Comparison of ENCODE assay signal across 8 cellular contexts in genomic region chr22:42091446-42091764, GRCh38. TPM values are rescaled to one million over a fixed set of nuclear protein-coding genes. Genes with fewer than 3 reads are reported as not detected.
DNase-seq lines count a peak whose midpoint lies in the region; ATAC-seq and TF ChIP-seq lines count a peak whose summit lies in the region.

No MANE protein-coding gene starts in this region.

- peaks cover 0 to 19% (median 9%) of the 10 kb centered on the region in 9 donors for H3K36me3 ChIP-seq in heart right ventricle
- H3K36me3 ChIP-seq in mesendoderm (ENCODE audit: control insufficient read depth, insufficient read depth, low read length): peaks cover 2% of the 10 kb centered on the region

- peak overlapping the region; percentile 15 for H3K18ac ChIP-seq in mesendoderm (ENCODE audit: low read length)

- no peak overlapping the region for H4K8ac ChIP-seq in mesendoderm (ENCODE audit: low read depth, low read length)

- peaks cover 0 to 5% (median 0%) of the 10 kb centered on the region in 11 donors for H3K9me3 ChIP-seq in heart right ventricle

- TF ChIP-seq CTCF in heart right ventricle (IDR thresholded peaks at IDR 0.05) (no peak), brain (conservative IDR thresholded peaks at IDR 0.05) (no peak)

- no peak for DNase-seq in heart right ventricle
- no peak for DNase-seq in Right ventricle myocardium inferior (ENCODE audit: missing footprints)
- DNase-seq in mesendoderm: no peak
- no peak for DNase-seq in NCI-H446 (lab: John Stamatoyannopoulos, UW)
- no peak for DNase-seq in activated CD8-positive, alpha-beta memory T cell treated with anti-CD3 and anti-CD28 coated beads, Interleukin-2, amount 50 U/mL, for 4 hours

- peak overlapping the region; percentile 98 to 100 (median 98) for H3K4me3 Mint-ChIP-seq in brain

- peaks cover 10% of the 10 kb centered on the region for H3K79me1 ChIP-seq in mesendoderm (ENCODE audit: low read length)

- peak overlapping the region; percentile 82 for H3K9ac ChIP-seq in mesendoderm (ENCODE audit: low read length)

- H3K4me1 Mint-ChIP-seq in brain: peaks cover 50% of the 10 kb centered on the region

- peak overlapping the region; percentile 69 to 100 (median 98) for H3K27ac ChIP-seq in heart right ventricle
- H3K27ac ChIP-seq in mesendoderm (ENCODE audit: low read depth, low read length): no peak overlapping the region

- peaks cover 75% of the 10 kb centered on the region for H3K36me3 Mint-ChIP-seq in brain

- peaks cover 7% of the 10 kb centered on the region for H3K27me3 Mint-ChIP-seq in brain

- H3K79me2 ChIP-seq in mesendoderm (ENCODE audit: control insufficient read depth, insufficient read depth, low read length): peaks cover 12% of the 10 kb centered on the region

- H3K27me3 ChIP-seq in heart right ventricle (no peaks in the 10 kb centered on the region), mesendoderm (ENCODE audit: insufficient read depth, low read length, poor library complexity) (no peaks in the 10 kb centered on the region)

- H3K23ac ChIP-seq in mesendoderm (ENCODE audit: low read length): no peak overlapping the region

- H3K56ac ChIP-seq in mesendoderm (ENCODE audit: low read length): peak overlapping the region; percentile 92

- peak overlapping the region; percentile 91 for H3K4me2 ChIP-seq in mesendoderm (ENCODE audit: low read length)

- H2BK5ac ChIP-seq in mesendoderm (ENCODE audit: low read length): no peak overlapping the region

- peak overlapping the region; percentile 33 to 100 (median 89) for H3K4me3 ChIP-seq in heart right ventricle
- peak overlapping the region; percentile 53 for H3K4me3 ChIP-seq in mesendoderm (ENCODE audit: low read length)

- WGBS in heart right ventricle, 2 donors: 23% methylated on average over 7 of the region's 7 CpGs
- WGBS in mesendoderm (ENCODE audit: extremely low coverage, insufficient coverage, low lambda C conversion rate): no CpG with 5 or more reads among the region's 7 CpGs

- H2BK120ac ChIP-seq in mesendoderm (ENCODE audit: low read depth, low read length): no peak overlapping the region

- ATAC-seq in heart right ventricle (peak in 1 of 8 donors; percentile 2), Right ventricle myocardium inferior (no peak), HG02763 (IDR thresholded peaks at IDR 0.05; ENCODE audit: unreplicated experiment) (no peak), GM19035 (IDR thresholded peaks at IDR 0.05; ENCODE audit: unreplicated experiment) (no peak)

- H3K9me3 Mint-ChIP-seq in brain: peaks cover 22 to 60% (median 37%) of the 10 kb centered on the region in 5 experiments

- intact Hi-C loops in heart right ventricle (cut with DNase I) (loop anchor here in 9 of 10 donors (2.0 to 10.0 kb wide), 5 partner anchors 341 to 347 kb away; partner anchors contain the start of gene NFAM1 (in 2 of the 9)), Right ventricle myocardium inferior (cut with DNase I) (loop anchor here (5.0 kb wide), 3 partner anchors 181 to 461 kb away; partner anchors contain the start of genes SERHL2 and TCF20)

- peak overlapping the region; percentile 98 to 100 (median 100) for H3K27ac Mint-ChIP-seq in brain

- H3K4me1 ChIP-seq in heart right ventricle: peaks cover 6 to 40% (median 34%) of the 10 kb centered on the region in 9 donors
- H3K4me1 ChIP-seq in mesendoderm (ENCODE audit: control insufficient read depth, low read depth, low read length): no peaks in the 10 kb centered on the region

- H3K4ac ChIP-seq in mesendoderm (ENCODE audit: low read depth, low read length): no peak overlapping the region

- no peak overlapping the region for H2BK15ac ChIP-seq in mesendoderm (replicated peaks; ENCODE audit: low read depth)

- no peak overlapping the region for H4K5ac ChIP-seq in mesendoderm (ENCODE audit: low read length)

- no peak overlapping the region for H2AK5ac ChIP-seq in mesendoderm (ENCODE audit: low read length)

RNA-seq across cellular contexts. Expression of gene NDUFA6, which starts 0.8 kb away (rescaled TPM):
- total RNA-seq in heart right ventricle (100 to 1,000 TPM; 179 to 344 (median 265) TPM), Right ventricle myocardium inferior (296 TPM)
- polyA plus RNA-seq in heart right ventricle (100 to 1,000 TPM; 369 to 479 TPM), brain (ENCODE audit: insufficient read depth, low read depth, low replicate concordance) (73.4 TPM)
- polyA plus RNA-seq in mesendoderm (2013, experiment 1 of 2): 125 TPM
- 126 TPM for polyA plus RNA-seq in mesendoderm (2013, experiment 2 of 2)

RNA-seq across cellular contexts. Expression of gene SMDT1, which starts 11.9 kb away (rescaled TPM):
- total RNA-seq in heart right ventricle: 100 to 1,000 TPM; 111 to 193 (median 128) TPM
- polyA plus RNA-seq in heart right ventricle: 100 to 1,000 TPM; 151 to 197 TPM
- 172 TPM for total RNA-seq in Right ventricle myocardium inferior
- polyA plus RNA-seq in brain (ENCODE audit: insufficient read depth, low read depth, low replicate concordance): 236 TPM
- 22.9 TPM for polyA plus RNA-seq in mesendoderm (2013, experiment 1 of 2)
- 22.2 TPM for polyA plus RNA-seq in mesendoderm (2013, experiment 2 of 2)

RNA-seq across cellular contexts. Expression of gene PHETA2, which starts 17.4 kb away (rescaled TPM):
- 1 to 10 TPM; 2.3 to 6.3 (median 2.9) TPM for total RNA-seq in heart right ventricle
- polyA plus RNA-seq in heart right ventricle: 1 to 10 TPM; 5.1 to 7.0 TPM
- 6.2 TPM for total RNA-seq in Right ventricle myocardium inferior
- 7.3 TPM for polyA plus RNA-seq in brain (ENCODE audit: insufficient read depth, low read depth, low replicate concordance)
- polyA plus RNA-seq in mesendoderm (2013, experiment 1 of 2): 4.6 TPM
- 4.3 TPM for polyA plus RNA-seq in mesendoderm (2013, experiment 2 of 2)

RNA-seq across cellular contexts. Expression of gene NAGA, which starts 20.8 kb away (rescaled TPM):
- 10 to 100 TPM in 7 of 10 donors, 1 to 10 TPM in 3; 7.3 to 34.8 (median 12.3) TPM for total RNA-seq in heart right ventricle
- 10 to 100 TPM in 1 of 2 donors, 1 to 10 TPM in 1; 6.6 to 13.0 TPM for polyA plus RNA-seq in heart right ventricle
- 14.3 TPM for total RNA-seq in Right ventricle myocardium inferior
- polyA plus RNA-seq in brain (ENCODE audit: insufficient read depth, low read depth, low replicate concordance): 26.5 TPM
- 8.1 TPM for polyA plus RNA-seq in mesendoderm (2013, experiment 1 of 2)
- polyA plus RNA-seq in mesendoderm (2013, experiment 2 of 2): 8.4 TPM

RNA-seq across cellular contexts. Expression of gene CYP2D6, which starts 39.2 kb away (rescaled TPM):
- total RNA-seq in heart right ventricle: under 1 TPM in 2 of 10 donors, not detected in 8; 0.12 to 0.17 TPM
- polyA plus RNA-seq in heart right ventricle: under 1 TPM; 0.32 to 0.95 TPM
- total RNA-seq in Right ventricle myocardium inferior: not detected
- polyA plus RNA-seq in brain (ENCODE audit: insufficient read depth, low read depth, low replicate concordance): 0.27 TPM
- polyA plus RNA-seq in mesendoderm (2013, experiment 1 of 2): 0.42 TPM
- 0.38 TPM for polyA plus RNA-seq in mesendoderm (2013, experiment 2 of 2)
